In the genomic region with DNA sequence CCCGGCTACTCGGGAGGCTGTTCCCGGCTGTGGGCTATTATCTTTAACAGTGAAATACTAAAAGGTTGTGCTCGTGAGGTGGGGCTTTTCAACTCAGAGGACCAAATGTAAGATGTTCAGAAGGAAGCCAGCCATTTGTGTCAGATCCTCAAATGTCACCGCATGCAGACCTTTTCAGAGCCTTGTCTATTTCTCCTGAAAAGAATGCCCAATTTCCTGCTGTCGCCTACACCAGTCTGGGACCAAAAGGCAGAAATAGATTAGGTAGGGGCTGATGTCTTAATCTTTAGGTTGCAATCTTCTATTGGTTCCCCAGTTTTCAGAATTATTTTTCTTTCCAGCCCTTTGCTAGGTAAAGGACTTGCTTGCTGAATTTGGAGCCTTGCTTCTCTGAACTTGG, we compare ENCODE assay signal across 10 cellular contexts. TPM values are rescaled to one million over a fixed set of nuclear protein-coding genes. Genes with fewer than 3 reads are reported as not detected.
"Had no signal": no experiment of that assay in that cellular context is flagged by ENCODE, and none has a peak within 500 bp of the region (broad histone marks: within the 10 kb centered on the region; RNA-seq: fewer than 3 reads in every experiment).

No MANE protein-coding gene starts in this region.

- H3K4me3 Mint-ChIP-seq: GM23338, H9, HFFc6, IgD-negative memory B cell had no signal

- H3K27ac Mint-ChIP-seq: GM23338, H9, HFFc6, IgD-negative memory B cell had no signal

- H3K36me3 Mint-ChIP-seq: IgD-negative memory B cell had no signal

- FAIRE-seq: H1, H54, HepG2 had no signal

- ATAC-seq: GM23338, HepG2 had no signal

- H3K27ac ChIP-seq: HL-60 had no signal

- DNase-seq: H9, HCEC 1CT, HFFc6 had no signal

- H2AFZ ChIP-seq: GM23338 had no signal

- H3K4me3 ChIP-seq: GM23338 had no signal

- H3K9me3 Mint-ChIP-seq: HFFc6, IgD-negative memory B cell had no signal

- H3K4me2 ChIP-seq: GM23338 had no signal

RNA-seq across cellular contexts. Expression of gene SCNN1G, which starts 24.4 kb away (rescaled TPM):
- total RNA-seq: HepG2, HFFc6, HT1080 had no signal
- polyA plus RNA-seq: HepG2, IgD-negative memory B cell had no signal
